ENCODE assay signal across 14 cellular contexts in the genomic region with DNA sequence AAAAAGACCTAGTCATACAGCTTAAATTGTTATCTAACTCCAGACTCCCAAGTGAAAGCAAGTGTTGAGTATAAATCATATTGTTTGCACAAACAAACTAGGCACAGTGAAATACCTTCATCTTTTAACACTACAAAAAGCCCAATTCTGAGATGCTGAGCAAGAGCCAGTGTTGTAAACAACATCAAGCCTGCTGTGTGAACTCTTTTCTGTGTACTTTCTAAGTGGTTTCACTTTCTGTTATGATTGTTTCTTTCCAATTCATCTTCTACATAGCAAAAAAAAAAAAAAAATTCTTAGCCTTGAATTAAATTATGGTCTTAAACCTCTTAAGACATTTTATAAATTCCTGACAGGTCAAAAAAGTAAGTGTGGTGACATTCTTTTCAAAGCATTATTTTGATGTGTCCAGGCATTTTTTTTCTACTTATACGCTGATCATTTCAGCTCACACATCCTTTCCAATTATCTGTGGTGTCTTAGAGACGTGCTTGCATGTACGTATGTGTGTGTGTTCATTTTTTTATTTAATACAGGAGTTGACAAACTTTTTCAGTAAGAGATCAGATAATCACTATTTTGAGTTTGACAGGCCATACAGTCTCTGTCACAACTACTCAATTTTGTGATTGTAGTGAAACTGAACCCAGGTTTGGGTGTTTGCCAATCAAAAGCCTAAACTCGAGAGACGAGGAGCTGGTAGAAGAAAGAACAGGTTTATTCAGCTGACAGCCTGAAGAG.
DNase-seq lines count a peak whose midpoint lies in the region.
"Had no signal": no experiment of that assay in that cellular context is flagged by ENCODE, and none has a peak within 500 bp of the region (broad histone marks: within the 10 kb centered on the region; RNA-seq: fewer than 3 reads in every experiment).

No MANE protein-coding gene starts in this region.

- H3K9me3 ChIP-seq in KOPT-K1 (ENCODE audit: insufficient read depth, low read length, poor library complexity, severe bottlenecking): no peaks in the 10 kb centered on the region
- H3K9me3 ChIP-seq in neuronal stem cell (replicated peaks in 1 of 2; ENCODE audit: control insufficient read depth in 2 of 2, insufficient read depth in 1 of 2, low read depth in 1 of 2, low read length in 2 of 2): peaks cover 0 to 4% of the 10 kb centered on the region in 2 donors
- H3K9me3 ChIP-seq: ovary, SJSA1 had no signal

- peaks cover 0 to 1% of the 10 kb centered on the region in 2 donors for H3K4me1 ChIP-seq in neuronal stem cell (ENCODE audit: control insufficient read depth in 2 of 2, insufficient read depth in 1 of 2, low read depth in 1 of 2, low read length in 2 of 2)
- H3K4me1 ChIP-seq: BLaER1, esophagus squamous epithelium, SJSA1 had no signal

- no peaks in the 10 kb centered on the region for H3K79me1 ChIP-seq in neuronal stem cell (ENCODE audit: low read depth, low read length)

- no peak overlapping the region for H3K9ac ChIP-seq in neuronal stem cell (ENCODE audit: low read depth, low read length, poor library complexity)
- H3K9ac ChIP-seq: BLaER1, GM23248 had no signal

- no peak overlapping the region for H2BK12ac ChIP-seq in neuronal stem cell (ENCODE audit: low read length)

- no peaks in the 10 kb centered on the region for H3K36me3 ChIP-seq in KOPT-K1 (ENCODE audit: insufficient read depth, low read length)
- H3K36me3 ChIP-seq in neuronal stem cell (replicated peaks in 1 of 2; ENCODE audit: control insufficient read depth in 2 of 2, insufficient read depth in 2 of 2, low read length in 2 of 2): no peaks in the 10 kb centered on the region
- H3K36me3 ChIP-seq: BLaER1, esophagus squamous epithelium, ovary, SJSA1 had no signal

- no peak overlapping the region for H2BK120ac ChIP-seq in neuronal stem cell (ENCODE audit: low read depth, low read length)

- H3K4me2 ChIP-seq in neuronal stem cell (ENCODE audit: insufficient read depth, low read length, poor library complexity, severe bottlenecking): no peak overlapping the region
- H3K4me2 ChIP-seq: BLaER1 had no signal

- no peak overlapping the region for H3K4ac ChIP-seq in neuronal stem cell (ENCODE audit: low read length)

- H3K4me3 ChIP-seq in neuronal stem cell (ENCODE audit: low read length in 2 of 2): no peak overlapping the region
- H3K4me3 ChIP-seq: BLaER1, GM23248, ovary, SJSA1 had no signal

- no peak overlapping the region for H4K91ac ChIP-seq in neuronal stem cell (ENCODE audit: low read depth, low read length, poor library complexity)

- H4K8ac ChIP-seq in neuronal stem cell (ENCODE audit: low read depth, low read length): no peak overlapping the region

- H3K18ac ChIP-seq in neuronal stem cell (ENCODE audit: low read length): no peak overlapping the region

- H3K23ac ChIP-seq in neuronal stem cell (ENCODE audit: low read depth, low read length, poor library complexity): no peak overlapping the region

- WGBS in neuronal stem cell (ENCODE audit: extremely low coverage in 2 of 2, insufficient read length in 2 of 2, insufficient replicate concordance in 1 of 2), 2 donors: no CpG with 5 or more reads among the region's 5 CpGs

- H3K27ac ChIP-seq in KOPT-K1 (ENCODE audit: low read depth, low read length, poor library complexity, severe bottlenecking) (peak overlapping the region; percentile 19), neuronal stem cell (replicated peaks; ENCODE audit: low read length) (no peak overlapping the region)
- H3K27ac ChIP-seq: BLaER1, esophagus squamous epithelium, GM23248, ovary, SJSA1 had no signal

- no peak overlapping the region for H2AK5ac ChIP-seq in neuronal stem cell (ENCODE audit: low read depth, low read length)

- H2AFZ ChIP-seq in neuronal stem cell (ENCODE audit: low read length): peak overlapping the region; percentile 32
- H2AFZ ChIP-seq: GM23248 had no signal

- H2BK15ac ChIP-seq in neuronal stem cell (ENCODE audit: low read length): no peak overlapping the region

- peak; percentile 1 for DNase-seq in COLO829 (ENCODE audit: low spot score)
- DNase-seq in astrocyte of the hippocampus (ENCODE audit: low read depth, low spot score): peak; percentile 2
- no peak for DNase-seq in neuronal stem cell (ENCODE audit: low spot score)
- DNase-seq in activated gamma-delta T cell (lab: John Stamatoyannopoulos, UW): no peak
- DNase-seq in GOT3 (lab: John Stamatoyannopoulos, UW): no peak
- DNase-seq in SW480 (ENCODE audit: low spot score): no peak
- DNase-seq in SK-N-DZ (ENCODE audit: low spot score): no peak
- DNase-seq: activated naive CD4-positive, alpha-beta T cell treated with anti-CD3 and anti-CD28 coated beads for 36 hours; esophagus squamous epithelium; ovary had no signal

- no peak overlapping the region for H2BK5ac ChIP-seq in neuronal stem cell (ENCODE audit: low read length)

- H3K27me3 ChIP-seq in neuronal stem cell (ENCODE audit: control insufficient read depth in 3 of 3, insufficient read depth in 3 of 3, low read depth in 1 of 3, low read length in 3 of 3): no peaks in the 10 kb centered on the region
- H3K27me3 ChIP-seq: BLaER1, esophagus squamous epithelium, ovary, SJSA1 had no signal

- H3K14ac ChIP-seq in neuronal stem cell (ENCODE audit: low read length): no peak overlapping the region

Comparison
In these comparisons a context has a peak if more than half of its experiments do, and no peak if none do; other contexts are left out.
1. DNase-seq: peak in COLO829 (single experiment) and astrocyte of the hippocampus (single experiment); none in neuronal stem cell (single experiment), activated gamma-delta T cell (single experiment), GOT3 (single experiment), SW480 (single experiment) and SK-N-DZ (single experiment).